In genomic region chr1:10430216-10431064, GRCh38 we compare ENCODE assay signal across 8 cellular contexts. TPM values are rescaled to one million over a fixed set of nuclear protein-coding genes. Genes with fewer than 3 reads are reported as not detected.
DNase-seq lines count a peak whose midpoint lies in the region; ATAC-seq, FAIRE-seq and TF ChIP-seq lines count a peak whose summit lies in the region.

CENPS (plus strand) TSS chr1:10430433; CDS start chr1:10430518, 85 bp downstream.

- H3K4me3 ChIP-seq in SJCRH30 = peak within 1 kb of the TSS; percentile 77
- H3K4me3 ChIP-seq in neuron (ENCODE audit: low read length) = peak within 1 kb of the TSS; percentile 93

- H3K27me3 ChIP-seq in SJCRH30 = no peaks in the 10 kb centered on the region
- no peaks in the 10 kb centered on the region for H3K27me3 ChIP-seq in foreskin keratinocyte
- H3K27me3 ChIP-seq in neuron (ENCODE audit: insufficient read depth, low read length) = no peaks in the 10 kb centered on the region

- TF ChIP-seq POLR2A in H54 (IDR thresholded peaks at IDR 0.05; ENCODE audit: low read depth, low read length) = peak; percentile 45

- peak; percentile 78 for ATAC-seq in foreskin keratinocyte

- H3K27ac ChIP-seq in SJCRH30 (peak within 1 kb of the TSS; percentile 80), foreskin keratinocyte (peak within 1 kb of the TSS; percentile 77)

- H3K36me3 ChIP-seq in SJCRH30 = no peaks in the 10 kb centered on the region
- H3K36me3 ChIP-seq in neuron (ENCODE audit: insufficient read depth, low read length) = peaks cover 6% of the 10 kb centered on the region

- peaks cover 14% of the 10 kb centered on the region for H3K4me1 ChIP-seq in SJCRH30
- no peaks in the 10 kb centered on the region for H3K4me1 ChIP-seq in foreskin keratinocyte
- peaks cover 11% of the 10 kb centered on the region for H3K4me1 ChIP-seq in neuron (ENCODE audit: insufficient read depth, low read length)

- DNase-seq in GDM1 (lab: John Stamatoyannopoulos, UW) = peak; percentile 79
- DNase-seq in H54 (ENCODE audit: insufficient read length, low spot score) = peak; percentile 86
- DNase-seq in LoVo (ENCODE audit: low spot score) = peak; percentile 92
- DNase-seq in SJCRH30 = peak; percentile 86 to 91
- DNase-seq in activated gamma-delta T cell treated with Interleukin-2 at 50 U/mL for 16 hours = peak; percentile 92
- DNase-seq in foreskin keratinocyte = peak; percentile 67 to 78
- DNase-seq in stromal cell of bone marrow (ENCODE audit: low read depth) = peak; percentile 71

- no peak for FAIRE-seq in H54 (lab: Jason Lieb, UNC)

- no peaks in the 10 kb centered on the region for H3K9me3 ChIP-seq in SJCRH30 (replicated peaks)
- no peaks in the 10 kb centered on the region for H3K9me3 ChIP-seq in neuron (ENCODE audit: low read length)

- peak within 1 kb of the TSS; percentile 83 for H2AFZ ChIP-seq in neuron (ENCODE audit: low read depth, low read length)

- TF ChIP-seq CTCF in foreskin keratinocyte (conservative IDR thresholded peaks at IDR 0.05) = peak; percentile 98

RNA-seq across cellular contexts. Expression of gene CENPS, which starts in this region (rescaled TPM):
- 15.5 and 16.1 TPM in 2 replicates for total RNA-seq in SJCRH30 (2014; rRNA removed; shearing (Covaris generic))
- total RNA-seq in foreskin keratinocyte = 19.7 and 25.6 TPM in 2 replicates
- polyA plus RNA-seq in foreskin keratinocyte = 22.5 and 30.8 TPM in 2 replicates

Comparison
In these comparisons a context has a peak if more than half of its experiments do, and no peak if none do; other contexts are left out.
1. Peak in every context shown above with its lines: DNase-seq, ATAC-seq, H3K4me3 ChIP-seq and H3K27ac ChIP-seq.